23 cellular contexts compared by ENCODE assay signal in genomic region chr1:81775510-81775909, GRCh38.
"Had no signal": no experiment of that assay in that cellular context is flagged by ENCODE, and none has a peak within 500 bp of the region (broad histone marks: within the 10 kb centered on the region; RNA-seq: fewer than 3 reads in every experiment).

No MANE protein-coding gene starts in this region.

- H3K9me3 ChIP-seq: esophagus squamous epithelium, gastrocnemius medialis, heart right ventricle, left lung, lower lobe of right lung had no signal

- H3K9me3 Mint-ChIP-seq: endodermal cell, mesothelial cell of epicardium had no signal

- H3K4me3 Mint-ChIP-seq: effector memory CD8-positive, alpha-beta T cell; endodermal cell; mesothelial cell of epicardium had no signal

- DNase-seq: dermis blood vessel endothelial cell; dorsolateral prefrontal cortex; effector CD8-positive, alpha-beta T cell; effector memory CD8-positive, alpha-beta T cell; endodermal cell; erythroblast; esophagus squamous epithelium; foreskin fibroblast; foreskin melanocyte; gastrocnemius medialis; glutamatergic neuron; head of caudate nucleus; heart right ventricle; hippocampal formation; left cardiac atrium; left lung; left ventricle myocardium superior; lower lobe of right lung; mesenchymal stem cell had no signal

- H3K27ac Mint-ChIP-seq: effector memory CD8-positive, alpha-beta T cell; endodermal cell; mesothelial cell of epicardium had no signal

- ATAC-seq: effector memory CD8-positive, alpha-beta T cell; esophagus mucosa; gastrocnemius medialis; heart right ventricle; left cardiac atrium; left lung; left ventricle myocardium superior; lower lobe of right lung had no signal

- H3K27me3 ChIP-seq: dorsolateral prefrontal cortex, esophagus squamous epithelium, gastrocnemius medialis, heart right ventricle, left lung had no signal

- H3K4me3 ChIP-seq: coronary artery, dorsolateral prefrontal cortex, esophagus squamous epithelium, gastrocnemius medialis, heart right ventricle, left lung, lower lobe of right lung had no signal

- H3K36me3 Mint-ChIP-seq: mesothelial cell of epicardium had no signal

- H3K36me3 ChIP-seq: esophagus squamous epithelium, gastrocnemius medialis, heart right ventricle, left lung, lower lobe of right lung had no signal

- H3K27ac ChIP-seq: coronary artery, dorsolateral prefrontal cortex, epithelial cell of prostate, esophagus squamous epithelium, gastrocnemius medialis, heart right ventricle, left lung, lower lobe of right lung had no signal

- H3K27me3 Mint-ChIP-seq: effector memory CD8-positive, alpha-beta T cell had no signal

- H3K4me1 ChIP-seq: esophagus squamous epithelium, gastrocnemius medialis, heart right ventricle, left lung, lower lobe of right lung had no signal
